23 cellular contexts compared by ENCODE assay signal in the genomic region with DNA sequence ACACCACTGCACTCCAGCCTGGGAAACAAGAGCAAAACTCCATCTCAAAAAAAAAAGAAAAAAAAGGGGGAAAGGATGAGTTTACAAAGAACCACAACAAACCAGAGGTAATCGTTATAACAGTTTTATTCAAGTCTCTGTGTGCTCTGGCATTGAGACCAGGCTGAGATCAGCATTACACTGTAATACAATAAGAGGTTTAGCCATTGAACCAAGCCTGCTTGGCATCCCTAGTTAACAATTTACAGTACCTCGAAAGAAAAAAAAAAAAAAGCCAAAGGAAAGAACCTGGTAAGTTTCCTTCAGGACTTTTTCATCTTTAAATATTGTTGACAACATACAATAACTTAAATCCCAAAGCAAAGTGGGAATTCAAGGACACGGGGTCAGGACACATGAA.
"Had no signal": no experiment of that assay in that cellular context is flagged by ENCODE, and none has a peak within 500 bp of the region (broad histone marks: within the 10 kb centered on the region; RNA-seq: fewer than 3 reads in every experiment).

No MANE protein-coding gene starts in this region.

- DNase-seq: activated CD4-positive, alpha-beta T cell treated with anti-CD3 and anti-CD28 coated beads for 48 hours; activated CD4-positive, alpha-beta T cell treated with anti-CD3 and anti-CD28 coated beads, Interleukin-2, amount 50 U/mL, for 48 hours; activated CD8-positive, alpha-beta memory T cell treated with anti-CD3 and anti-CD28 coated beads for 24 hours; activated effector memory CD4-positive, alpha-beta T cell treated with anti-CD3 and anti-CD28 coated beads, Interleukin-2, amount 50 U/mL, for 16 hours; activated naive CD4-positive, alpha-beta T cell treated with anti-CD3 and anti-CD28 coated beads for 36 hours; activated naive CD8-positive, alpha-beta T cell treated with anti-CD3 and anti-CD28 coated beads for 36 hours; adrenal gland; aorta; body of pancreas; dermis blood vessel endothelial cell; effector CD4-positive, alpha-beta T cell; gastrocnemius medialis; islet precursor cell; lower lobe of right lung; mesenchymal stem cell; natural killer cell; retina; stimulated activated naive CD4-positive, alpha-beta T cell treated with Interleukin-2 at 50 U/mL for 16 hours; T-helper 9 cell had no signal

- H3K36me3 Mint-ChIP-seq: activated naive CD8-positive, alpha-beta T cell treated with anti-CD3 and anti-CD28 coated beads for 36 hours; natural killer cell had no signal

- H3K9me3 Mint-ChIP-seq: activated naive CD4-positive, alpha-beta T cell treated with anti-CD3 and anti-CD28 coated beads for 36 hours; activated naive CD8-positive, alpha-beta T cell treated with anti-CD3 and anti-CD28 coated beads for 36 hours; natural killer cell; T-helper 1 cell treated with Interleukin-12 subunit alpha and Interleukin-12 subunit beta and Interleukin-4 antibody, amounts not matched to agents 30 μg/mL and 1 μg/mL, for 36 hours had no signal

- H3K27me3 Mint-ChIP-seq: activated naive CD8-positive, alpha-beta T cell treated with anti-CD3 and anti-CD28 coated beads for 36 hours had no signal

- H3K4me1 Mint-ChIP-seq: activated naive CD8-positive, alpha-beta T cell treated with anti-CD3 and anti-CD28 coated beads for 36 hours; natural killer cell had no signal

- ATAC-seq: activated CD4-positive, CD25-positive, alpha-beta regulatory T cell treated with anti-CD3 and anti-CD28 coated beads, Interleukin-2, amount 50 U/mL, for 24 hours; body of pancreas; left lobe of liver; lower lobe of right lung; natural killer cell; sciatic nerve had no signal

- H3K27ac Mint-ChIP-seq: activated naive CD4-positive, alpha-beta T cell treated with anti-CD3 and anti-CD28 coated beads for 36 hours; activated naive CD8-positive, alpha-beta T cell treated with anti-CD3 and anti-CD28 coated beads for 36 hours; natural killer cell; T-helper 1 cell treated with Interleukin-12 subunit alpha and Interleukin-12 subunit beta and Interleukin-4 antibody, amounts not matched to agents 30 μg/mL and 1 μg/mL, for 36 hours had no signal

- H3K4me3 Mint-ChIP-seq: activated naive CD4-positive, alpha-beta T cell treated with anti-CD3 and anti-CD28 coated beads for 36 hours; activated naive CD8-positive, alpha-beta T cell treated with anti-CD3 and anti-CD28 coated beads for 36 hours; natural killer cell; T-helper 1 cell treated with Interleukin-12 subunit alpha and Interleukin-12 subunit beta and Interleukin-4 antibody, amounts not matched to agents 30 μg/mL and 1 μg/mL, for 36 hours had no signal
